33 cellular contexts compared by ENCODE assay signal in the genomic region with DNA sequence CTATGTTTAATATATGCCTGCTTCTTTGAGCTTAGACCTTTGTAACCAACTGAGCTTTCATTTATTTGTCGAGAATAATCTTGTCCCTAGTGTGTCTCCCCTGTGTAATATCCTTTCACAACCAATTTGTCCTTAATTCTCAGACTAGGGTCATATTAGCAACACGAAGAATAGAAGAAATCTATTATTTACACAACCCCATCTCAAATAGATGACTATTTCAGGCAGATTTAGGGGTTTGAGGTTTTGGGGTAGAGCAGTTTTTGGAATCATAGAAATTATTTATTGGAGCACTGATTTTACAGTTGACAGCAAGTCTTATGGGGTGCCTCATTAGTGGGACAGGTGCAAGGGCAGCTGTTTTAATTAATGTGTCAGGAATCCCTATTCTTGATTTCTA.
"Had no signal": no experiment of that assay in that cellular context is flagged by ENCODE, and none has a peak within 500 bp of the region (broad histone marks: within the 10 kb centered on the region; RNA-seq: fewer than 3 reads in every experiment).

No MANE protein-coding gene starts in this region.

- H3K4me1 ChIP-seq: adrenal gland, ascending aorta, body of pancreas, breast epithelium had no signal

- FAIRE-seq: astrocyte, bronchial epithelial cell had no signal

- H3K9me3 ChIP-seq: adrenal gland, ascending aorta, body of pancreas, breast epithelium had no signal

- H3K27ac ChIP-seq: adrenal gland, ascending aorta, body of pancreas, brain microvascular endothelial cell, breast epithelium, cardiac muscle cell had no signal

- ATAC-seq: activated naive CD4-positive, alpha-beta T cell treated with anti-CD3 and anti-CD28 coated beads, Interleukin-2, amount 50 U/mL, for 72 hours; activated naive CD8-positive, alpha-beta T cell treated with anti-CD3 and anti-CD28 coated beads, Interleukin-2, amount 50 U/mL, for 24 hours; activated T-cell treated with anti-CD3 and anti-CD28 coated beads, Interleukin-2, amount 50 U/mL, for 4 hours; activated T-cell treated with anti-CD3 and anti-CD28 coated beads, Interleukin-2, amount 50 U/mL, for 72 hours; activated T-helper 17 cell treated with anti-CD3 and anti-CD28 coated beads, Interleukin-2, amount 50 U/mL, for 72 hours; body of pancreas had no signal

- DNase-seq: activated effector memory CD4-positive, alpha-beta T cell treated with anti-CD3 and anti-CD28 coated beads, Interleukin-2, amount 50 U/mL, for 16 hours; activated effector memory CD4-positive, alpha-beta T cell treated with Interleukin-2 at 50 U/mL for 16 hours; activated gamma-delta T cell; activated gamma-delta T cell treated with Interleukin-2 at 50 U/mL for 16 hours; activated naive CD4-positive, alpha-beta T cell; activated naive CD4-positive, alpha-beta T cell treated with anti-CD3 and anti-CD28 coated beads for 36 hours; activated naive CD4-positive, alpha-beta T cell treated with anti-CD3 and anti-CD28 coated beads, Interleukin-2, amount 10 ng/mL, durations not matched to agents 7 days and 5 days; activated naive CD4-positive, alpha-beta T cell treated with anti-CD3 and anti-CD28 coated beads, Interleukin-2, amount 50 U/mL, for 16 hours; activated naive CD4-positive, alpha-beta T cell treated with Interleukin-2 at 50 U/mL for 16 hours; activated naive CD8-positive, alpha-beta T cell treated with anti-CD3 and anti-CD28 coated beads for 36 hours; activated naive CD8-positive, alpha-beta T cell treated with anti-CD3 and anti-CD28 coated beads, Interleukin-2, amount 10 ng/mL, durations not matched to agents 7 days and 5 days; activated naive CD8-positive, alpha-beta T cell treated with anti-CD3 and anti-CD28 coated beads, Interleukin-2, amount 50 U/mL, for 24 hours; activated T-cell treated with anti-CD3 and anti-CD28 coated beads, Interleukin-2, amount 50 U/mL, for 24 hours; activated T-cell treated with anti-CD3 and anti-CD28 coated beads, Interleukin-2, amount 50 U/mL, for 4 hours; activated T-cell treated with anti-CD3 and anti-CD28 coated beads, Interleukin-2, amount 50 U/mL, for 48 hours; activated T-cell treated with anti-CD3 and anti-CD28 coated beads, Interleukin-2, amount 50 U/mL, for 72 hours; adrenal gland; amniotic stem cell; amygdala; anterior cingulate cortex; aorta; body of pancreas; brain microvascular endothelial cell; caudate nucleus; central memory CD4-positive, alpha-beta T cell; cerebellar nuclear complex had no signal

- H3K4me3 ChIP-seq: adrenal gland, ascending aorta, body of pancreas, breast epithelium, cardiac muscle cell had no signal
